Comparison of ENCODE assay signal across 1 cellular context in genomic region chr2:37243435-37243834, GRCh38.
TF ChIP-seq lines count a peak whose summit lies in the region.

No MANE protein-coding gene starts in this region.

TF ChIP-seq in GM12878, 131 proteins besides CTCF, POLR2A, EP300 and RAD21:
- TF ChIP-seq ATF7 (IDR thresholded peaks at IDR 0.05; ENCODE audit: low read depth): no peak
- TF ChIP-seq RB1 (IDR thresholded peaks at IDR 0.05; ENCODE audit: borderline replicate concordance): no peak
- TF ChIP-seq SKIL (IDR thresholded peaks at IDR 0.05; ENCODE audit: low read depth, poor library complexity, severe bottlenecking): no peak
- TF ChIP-seq RAD51 (IDR thresholded peaks at IDR 0.05): no peak
- TF ChIP-seq PBX3 (IDR thresholded peaks at IDR 0.05; ENCODE audit: insufficient replicate concordance, low read depth, low read length): no peak
- TF ChIP-seq BHLHE40 (IDR thresholded peaks at IDR 0.05; ENCODE audit: borderline replicate concordance in 1 of 2, low read depth in 2 of 2, low read length in 1 of 2): no peak
- no peak for TF ChIP-seq RUNX3 (IDR thresholded peaks at IDR 0.05; ENCODE audit: low read length)
- no peak for TF ChIP-seq POU2F2 (IDR thresholded peaks at IDR 0.05; ENCODE audit: borderline replicate concordance, low read depth, low read length)
- TF ChIP-seq NFYA (IDR thresholded peaks at IDR 0.05; ENCODE audit: borderline replicate concordance, low read depth, low read length): no peak
- no peak for TF ChIP-seq ETV6 (conservative IDR thresholded peaks at IDR 0.05 in 1 of 2, IDR thresholded peaks at IDR 0.05 in 1 of 2; ENCODE audit: borderline replicate concordance in 1 of 2, low read depth in 1 of 2)
- TF ChIP-seq ZNF207 (IDR thresholded peaks at IDR 0.05; ENCODE audit: borderline replicate concordance): no peak
- no peak for TF ChIP-seq JUND (IDR thresholded peaks at IDR 0.05; ENCODE audit: low read depth, low read length)
- TF ChIP-seq BCL11A (IDR thresholded peaks at IDR 0.05; ENCODE audit: low read depth, low read length): no peak
- no peak for TF ChIP-seq SMC3 (IDR thresholded peaks at IDR 0.05; ENCODE audit: borderline replicate concordance, low read length)
- no peak for TF ChIP-seq TARDBP (IDR thresholded peaks at IDR 0.05; ENCODE audit: borderline replicate concordance)
- no peak for TF ChIP-seq PML (IDR thresholded peaks at IDR 0.05; ENCODE audit: low read length)
- no peak for TF ChIP-seq ZNF274 (IDR thresholded peaks at IDR 0.05; ENCODE audit: insufficient read depth, insufficient read length)
- no peak for TF ChIP-seq SREBF1 (IDR thresholded peaks at IDR 0.05; ENCODE audit: low read length)
- TF ChIP-seq STAT3 (IDR thresholded peaks at IDR 0.05; ENCODE audit: low read depth, low read length): no peak
